7 cellular contexts compared by ENCODE assay signal in genomic region chr9:136339173-136339957, GRCh38. TPM values are rescaled to one million over a fixed set of nuclear protein-coding genes. Genes with fewer than 3 reads are reported as not detected.
DNase-seq lines count a peak whose midpoint lies in the region; ATAC-seq and TF ChIP-seq lines count a peak whose summit lies in the region.

No MANE protein-coding gene starts in this region.

- no peak overlapping the region for H3K18ac ChIP-seq in mesendoderm (ENCODE audit: low read length)

- no peaks in the 10 kb centered on the region for H3K79me1 ChIP-seq in mesendoderm (ENCODE audit: low read length)

- ATAC-seq in SK-N-SH treated with all-trans-retinoic acid at 6 μM for 48 hours (peak; percentile 75), HG02973 (IDR thresholded peaks at IDR 0.05; ENCODE audit: unreplicated experiment) (no peak)

- H3K27ac Mint-ChIP-seq in endodermal cell: peak overlapping the region; percentile 68

- H3K36me3 Mint-ChIP-seq in endodermal cell (ENCODE audit: low read depth): no peaks in the 10 kb centered on the region

- no peak overlapping the region for H4K5ac ChIP-seq in mesendoderm (ENCODE audit: low read length)

- no peak overlapping the region for H3K4me2 ChIP-seq in mesendoderm (ENCODE audit: low read length)

- H2BK120ac ChIP-seq in mesendoderm (ENCODE audit: low read depth, low read length): no peak overlapping the region

- no peaks in the 10 kb centered on the region for H3K27me3 Mint-ChIP-seq in endodermal cell (ENCODE audit: insufficient read depth)

- POLR2A ChIA-PET in HEK293 (lab: Yijun Ruan, JAX): no interaction called here

- H3K56ac ChIP-seq in mesendoderm (ENCODE audit: low read length): no peak overlapping the region

- DNase-seq in DMS153 treated with DMSO at 0.1 percent for 48 hours (lab: John Stamatoyannopoulos, UW; ENCODE audit: unreplicated experiment): peak; percentile 40
- peak; percentile 92 for DNase-seq in endodermal cell
- peak; percentile 79 for DNase-seq in mesendoderm
- DNase-seq in cortex of kidney (lab: John Stamatoyannopoulos, UW): no peak

- H3K23ac ChIP-seq in mesendoderm (ENCODE audit: low read length): no peak overlapping the region

- no peak overlapping the region for H3K4me3 Mint-ChIP-seq in endodermal cell

- 61 to 70% methylated on average over 13 to 32 of the region's 32 CpGs for WGBS in endodermal cell (ENCODE audit: insufficient coverage in 1 of 2, insufficient read length in 1 of 2), 2 experiments
- WGBS in mesendoderm (ENCODE audit: extremely low coverage, insufficient coverage, low lambda C conversion rate): no CpG with 5 or more reads among the region's 32 CpGs

- no peaks in the 10 kb centered on the region for H3K79me2 ChIP-seq in mesendoderm (ENCODE audit: control insufficient read depth, insufficient read depth, low read length)

- no peak overlapping the region for H2BK5ac ChIP-seq in mesendoderm (ENCODE audit: low read length)

- H3K4me3 ChIP-seq in HEK293 (ENCODE audit: low read depth, low read length) (no peak overlapping the region), endodermal cell (ENCODE audit: low read length) (no peak overlapping the region), mesendoderm (ENCODE audit: low read length) (no peak overlapping the region)

- H3K27me3 ChIP-seq in endodermal cell (ENCODE audit: control insufficient read depth, insufficient read depth, low read length, poor library complexity, severe bottlenecking): no peaks in the 10 kb centered on the region
- H3K27me3 ChIP-seq in mesendoderm (ENCODE audit: insufficient read depth, low read length, poor library complexity): no peaks in the 10 kb centered on the region

- H3K27ac ChIP-seq in HEK293 (ENCODE audit: extremely low read depth, low read depth, low read length) (no peak overlapping the region), endodermal cell (ENCODE audit: low read depth, low read length) (no peak overlapping the region), mesendoderm (ENCODE audit: low read depth, low read length) (no peak overlapping the region)

- CTCF ChIA-PET in HEK293 (lab: Yijun Ruan, JAX): interaction anchor here (0.6 to 2.2 kb wide), 21 partner anchors 9 to 145 kb away, joined by 3 to 23 read pairs (median 5); partner anchors contain the start of gene DNLZ

- H3K36me3 ChIP-seq in HEK293 (ENCODE audit: control insufficient read depth in 2 of 2, insufficient read depth in 1 of 2, low read length in 2 of 2) (peaks cover 0 to 68% of the 10 kb centered on the region in 2 experiments; a peak in 1 of 3 replicates), endodermal cell (ENCODE audit: control insufficient read depth, insufficient read depth, low read length) (no peaks in the 10 kb centered on the region), mesendoderm (ENCODE audit: control insufficient read depth, insufficient read depth, low read length) (no peaks in the 10 kb centered on the region)

- H3K4me1 ChIP-seq in HEK293 (ENCODE audit: control insufficient read depth, insufficient read depth, low read length) (no peaks in the 10 kb centered on the region), endodermal cell (ENCODE audit: control insufficient read depth, insufficient read depth, low read length) (peaks cover 6% of the 10 kb centered on the region), mesendoderm (ENCODE audit: control insufficient read depth, low read depth, low read length) (no peaks in the 10 kb centered on the region)

- TF ChIP-seq CTCF in HEK293 (tag by site-specific recombination; IDR thresholded peaks at IDR 0.05) (peak; percentile 76), endodermal cell (conservative IDR thresholded peaks at IDR 0.05) (peak; percentile 99)

- no peak overlapping the region for H4K8ac ChIP-seq in mesendoderm (ENCODE audit: low read depth, low read length)

- H2AK5ac ChIP-seq in mesendoderm (ENCODE audit: low read length): no peak overlapping the region

- no peak overlapping the region for H3K4ac ChIP-seq in mesendoderm (ENCODE audit: low read depth, low read length)

- no peak overlapping the region for H2BK15ac ChIP-seq in mesendoderm (replicated peaks; ENCODE audit: low read depth)

- H3K9me3 Mint-ChIP-seq in endodermal cell: no peaks in the 10 kb centered on the region

- H3K9ac ChIP-seq in endodermal cell (ENCODE audit: extremely low read depth, low read length, poor library complexity, severe bottlenecking): no peak overlapping the region
- H3K9ac ChIP-seq in mesendoderm (ENCODE audit: low read length): no peak overlapping the region

- H3K9me3 ChIP-seq in HEK293 (ENCODE audit: control insufficient read depth, insufficient read depth, low read depth, low read length): no peaks in the 10 kb centered on the region
- no peaks in the 10 kb centered on the region for H3K9me3 ChIP-seq in endodermal cell (ENCODE audit: control insufficient read depth, low read length)

- H3K4me1 Mint-ChIP-seq in endodermal cell: peaks cover 3% of the 10 kb centered on the region

TF ChIP-seq in HEK293, 187 proteins besides CTCF, POLR2A, EP300 and RAD21 (continues in another document):
- TF ChIP-seq ZNF660 (tag by site-specific recombination; IDR thresholded peaks at IDR 0.05) (0 out of 2 replicates have a peak, but pooled peaks have one; percentile 50), ZNF184 (tag by site-specific recombination; IDR thresholded peaks at IDR 0.05) (no peak), KLF8 (tag by site-specific recombination; IDR thresholded peaks at IDR 0.05) (peak; percentile 28; the same call in 1 of the 2 replicates), ZNF837 (tag by site-specific recombination; IDR thresholded peaks at IDR 0.05) (no peak), ZBTB7A (tag by site-specific recombination; IDR thresholded peaks at IDR 0.05; ENCODE audit: low read depth) (no peak), KLF10 (tag by site-specific recombination; IDR thresholded peaks at IDR 0.05) (no peak)

TF ChIP-seq in SK-N-SH treated with all-trans-retinoic acid at 6 μM for 48 hours, 23 proteins besides CTCF, POLR2A, EP300 and RAD21:
- no peak for TF ChIP-seq ZNF70 (CRISPR knock-in tag; IDR thresholded peaks at IDR 0.05)

RNA-seq across cellular contexts. Expression of gene GPSM1, which starts 12.0 kb away (rescaled TPM):
- total RNA-seq in endodermal cell: 10 to 100 TPM; 37.2 to 38.6 TPM
- 48.0 TPM for polyA plus RNA-seq in endodermal cell (2013, experiment 1 of 2)
- 42.4 TPM for polyA plus RNA-seq in endodermal cell (2013, experiment 2 of 2)
- polyA plus RNA-seq in mesendoderm (2013, experiment 1 of 2): 8.2 TPM
- 8.6 TPM for polyA plus RNA-seq in mesendoderm (2013, experiment 2 of 2)

RNA-seq across cellular contexts. Expression of gene DNLZ, which starts 24.2 kb away (rescaled TPM):
- 10 to 100 TPM; 12.6 to 20.1 TPM for total RNA-seq in endodermal cell
- polyA plus RNA-seq in endodermal cell (2013, experiment 1 of 2): 10.9 TPM
- polyA plus RNA-seq in endodermal cell (2013, experiment 2 of 2): 9.2 TPM
- 18.9 TPM for polyA plus RNA-seq in mesendoderm (2013, experiment 1 of 2)
- polyA plus RNA-seq in mesendoderm (2013, experiment 2 of 2): 19.7 TPM

RNA-seq across cellular contexts. Expression of gene CARD9, which starts 34.1 kb away (rescaled TPM):
- 1 to 10 TPM in 1 of 2 donors, under 1 TPM in 1; 0.35 to 1.5 TPM for total RNA-seq in endodermal cell
- 0.57 TPM for polyA plus RNA-seq in endodermal cell (2013, experiment 1 of 2)
- polyA plus RNA-seq in endodermal cell (2013, experiment 2 of 2): 0.21 TPM
- polyA plus RNA-seq in mesendoderm (2013, experiment 1 of 2): 0.29 TPM
- polyA plus RNA-seq in mesendoderm (2013, experiment 2 of 2): 0.20 TPM

RNA-seq across cellular contexts. Expression of gene CCDC187, which starts 35.5 kb away (rescaled TPM):
- total RNA-seq in endodermal cell: under 1 TPM; 0.04 to 0.09 TPM
- polyA plus RNA-seq in endodermal cell (2013, experiment 1 of 2): 0.04 TPM
- 0.04 TPM for polyA plus RNA-seq in endodermal cell (2013, experiment 2 of 2)
- polyA plus RNA-seq in mesendoderm (2013, experiment 1 of 2): under 0.01 TPM
- under 0.01 TPM for polyA plus RNA-seq in mesendoderm (2013, experiment 2 of 2)
